8 cellular contexts compared by ENCODE assay signal in the genomic region with DNA sequence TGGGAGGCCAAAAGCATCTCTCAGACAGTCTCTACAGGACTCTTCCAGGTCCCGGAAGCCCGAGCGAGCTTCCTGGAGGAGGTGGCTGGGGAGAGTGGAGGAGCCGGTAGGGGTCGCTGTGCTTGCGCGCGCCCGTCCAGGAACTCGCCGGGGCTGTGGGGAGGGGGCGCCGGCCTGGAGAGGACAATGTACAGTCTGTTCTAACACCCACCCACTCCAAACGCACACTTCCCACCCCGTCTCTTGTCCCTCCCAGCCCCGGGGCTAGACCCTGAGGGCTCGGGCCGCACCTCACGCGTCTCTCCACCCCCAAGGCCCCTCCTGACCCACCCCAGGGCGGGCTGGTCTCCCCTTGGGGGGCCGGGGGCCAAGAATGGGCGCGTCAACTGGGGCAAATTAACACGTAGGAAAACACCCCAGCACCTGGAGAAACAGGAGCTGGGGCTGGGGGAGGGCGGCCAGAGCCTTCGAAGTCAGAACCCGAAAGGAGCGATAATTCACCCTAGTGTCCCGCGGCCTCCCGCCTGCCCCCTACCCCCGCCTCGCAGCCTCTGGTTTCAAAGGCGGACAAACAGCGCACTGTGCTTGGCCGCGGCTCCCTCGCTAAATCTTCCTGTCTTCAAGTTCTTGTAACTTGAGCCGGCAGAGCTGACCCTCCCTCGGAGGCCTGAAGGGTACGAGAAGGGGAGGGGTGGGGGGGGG.
A peak's percentile ranks its signal among the peaks of the same experiment; 100 is the strongest.
DNase-seq lines count a peak whose midpoint lies in the region; ATAC-seq and TF ChIP-seq lines count a peak whose summit lies in the region.

No MANE protein-coding gene starts in this region.

- H3K4me3 ChIP-seq in GM06990 (replicated peaks; ENCODE audit: low read depth, low read length) (no peak overlapping the region), NT2/D1 (ENCODE audit: insufficient read length, low read depth) (peak overlapping the region; percentile 22), fibroblast of pulmonary artery (replicated peaks; ENCODE audit: low read depth, low read length) (no peak overlapping the region), rectal smooth muscle tissue (ENCODE audit: low read length) (peak overlapping the region; percentile 38)

- H3K9ac ChIP-seq in NT2/D1 (ENCODE audit: insufficient read length, low read depth) (peak overlapping the region; percentile 61), rectal smooth muscle tissue (ENCODE audit: low read length) (no peak overlapping the region)

- no peaks in the 10 kb centered on the region for H3K36me3 ChIP-seq in GM06990 (ENCODE audit: control insufficient read depth, insufficient read depth, low read length)
- no peaks in the 10 kb centered on the region for H3K36me3 ChIP-seq in NT2/D1 (ENCODE audit: insufficient read depth, insufficient read length, low read length)
- no peaks in the 10 kb centered on the region for H3K36me3 ChIP-seq in rectal smooth muscle tissue (ENCODE audit: control insufficient read depth, insufficient read depth, low read length)

- H3K27ac ChIP-seq in rectal smooth muscle tissue (ENCODE audit: low read depth, low read length), result peak overlapping the region; percentile 66

- H3K4me1 ChIP-seq in NT2/D1 (ENCODE audit: insufficient read depth, insufficient read length) (peaks cover 14% of the 10 kb centered on the region), rectal smooth muscle tissue (ENCODE audit: control insufficient read depth, insufficient read depth, low read length) (peaks cover 23% of the 10 kb centered on the region)

- TF ChIP-seq CTCF in GM06990 (IDR thresholded peaks at IDR 0.05; ENCODE audit: insufficient read depth, low read length, poor library complexity, severe bottlenecking) (peak; percentile 49), fibroblast of pulmonary artery (IDR thresholded peaks at IDR 0.05; ENCODE audit: low read length, missing control alignments) (peak; percentile 36)

- no peak for DNase-seq in GM06990 (ENCODE audit: extremely low read depth, insufficient read length)
- peak; percentile 66 for DNase-seq in NT2/D1 (ENCODE audit: low read depth, low spot score)
- DNase-seq in fibroblast of pulmonary artery (ENCODE audit: low read depth), result peak; percentile 48
- no peak for DNase-seq in NCI-H1930 (lab: John Stamatoyannopoulos, UW)
- DNase-seq in activated CD4-positive, alpha-beta T cell treated with anti-CD3 and anti-CD28 coated beads for 4 hours, result no peak

- H3K27me3 ChIP-seq in GM06990 (replicated peaks; ENCODE audit: control insufficient read depth, insufficient read depth, low read length) (no peaks in the 10 kb centered on the region), NT2/D1 (ENCODE audit: insufficient read depth, insufficient read length) (peaks cover 13% of the 10 kb centered on the region), rectal smooth muscle tissue (ENCODE audit: control insufficient read depth, insufficient read depth, low read length) (no peaks in the 10 kb centered on the region)

- ATAC-seq in HG02678 (IDR thresholded peaks at IDR 0.05; ENCODE audit: unreplicated experiment), result no peak
- ATAC-seq in HG03442 (IDR thresholded peaks at IDR 0.05; ENCODE audit: unreplicated experiment), result no peak

- H3K9me3 ChIP-seq in NT2/D1 (ENCODE audit: insufficient read depth, low read length), result no peaks in the 10 kb centered on the region

Comparison
In these comparisons a context has a peak if more than half of its experiments do, and no peak if none do; other contexts are left out.
1. DNase-seq: peak in NT2/D1 (single experiment) and fibroblast of pulmonary artery (single experiment); none in GM06990 (single experiment), NCI-H1930 (0 of 2) and activated CD4-positive, alpha-beta T cell treated with anti-CD3 and anti-CD28 coated beads for 4 hours (0 of 2).
2. H3K4me3 ChIP-seq: peak in NT2/D1 (single experiment) and rectal smooth muscle tissue (single experiment); none in GM06990 (single experiment) and fibroblast of pulmonary artery (single experiment).